In the genomic region with DNA sequence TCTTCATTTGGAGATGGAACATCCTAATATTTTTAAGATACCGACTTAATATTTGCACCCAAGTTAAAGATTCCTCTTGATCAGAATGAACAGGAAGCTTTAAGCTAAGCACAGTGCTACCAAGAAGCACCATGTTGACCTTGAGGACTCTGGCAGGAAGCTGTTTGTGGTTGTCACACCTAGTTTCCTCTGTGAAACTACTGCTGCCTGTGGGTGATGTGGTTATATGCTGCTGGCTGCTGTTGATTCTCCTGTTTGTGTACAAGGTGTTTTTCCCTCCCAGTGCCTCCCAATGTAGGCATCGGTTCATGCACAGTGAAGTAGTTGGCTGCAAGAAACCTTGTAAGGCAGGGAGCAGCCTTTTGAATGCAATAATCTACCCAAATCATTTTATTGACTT, we compare ENCODE assay signal across 8 cellular contexts. TPM values are rescaled to one million over a fixed set of nuclear protein-coding genes. Genes with fewer than 3 reads are reported as not detected.
DNase-seq lines count a peak whose midpoint lies in the region; ATAC-seq, FAIRE-seq and TF ChIP-seq lines count a peak whose summit lies in the region.

No MANE protein-coding gene starts in this region.

- H3K9me3 ChIP-seq in esophagus muscularis mucosa, result no peaks in the 10 kb centered on the region

- intact Hi-C loops in esophagus muscularis mucosa (cut with DNase I), result no loop called here

- no peaks in the 10 kb centered on the region for H3K27me3 ChIP-seq in esophagus muscularis mucosa

- H3K4me3 ChIP-seq in esophagus muscularis mucosa, result no peak overlapping the region

- TF ChIP-seq CTCF in esophagus muscularis mucosa (IDR thresholded peaks at IDR 0.05), result no peak

- H3K27ac ChIP-seq in esophagus muscularis mucosa (replicated peaks in 1 of 4), result no peak overlapping the region

- DNase-seq in activated CD4-positive, CD25-positive, alpha-beta regulatory T cell treated with anti-CD3 and anti-CD28 coated beads, Interleukin-2, amount 50 U/mL, for 16 hours (ENCODE audit: low read depth, low spot score), result peak; percentile 59
- DNase-seq in iris pigment epithelial cell (ENCODE audit: low read depth) (peak; percentile 30), esophagus muscularis mucosa (ENCODE audit: extremely low spot score) (no peak), frontal cortex (ENCODE audit: low spot score in 2 of 2) (no peak), glomerular visceral epithelial cell (ENCODE audit: extremely low spot score) (no peak), NCI-H345 treated with DMSO at 0.1 percent for 48 hours (lab: John Stamatoyannopoulos, UW; ENCODE audit: unreplicated experiment) (no peak)

- FAIRE-seq in frontal cortex (lab: Jason Lieb, UNC), result no peak

- ATAC-seq in GM19025 (IDR thresholded peaks at IDR 0.05; ENCODE audit: low read depth, unreplicated experiment) (peak; percentile 100), HG03045 (IDR thresholded peaks at IDR 0.05; ENCODE audit: unreplicated experiment) (peak; percentile 100)

- peaks cover 66 to 100% (median 87%) of the 10 kb centered on the region in 4 donors for H3K36me3 ChIP-seq in esophagus muscularis mucosa

- TF ChIP-seq POLR2A in esophagus muscularis mucosa (IDR thresholded peaks at IDR 0.05; ENCODE audit: low read depth), result no peak

- 88% methylated on average over 2 of the region's 2 CpGs for WGBS in esophagus muscularis mucosa

- no peaks in the 10 kb centered on the region for H3K4me1 ChIP-seq in esophagus muscularis mucosa

- no peak for TF ChIP-seq EP300 in esophagus muscularis mucosa (IDR thresholded peaks at IDR 0.05)

RNA-seq across cellular contexts. Expression of a gene that starts 23.4 kb away (rescaled TPM):
- total RNA-seq in esophagus muscularis mucosa (10 to 100 TPM; 72.8 to 90.3 (median 84.4) TPM), frontal cortex (88.5 TPM)

RNA-seq across cellular contexts. Expression of a gene that starts 45.3 kb away (rescaled TPM):
- total RNA-seq in esophagus muscularis mucosa (10 to 100 TPM; 44.9 to 59.7 (median 53.9) TPM), frontal cortex (43.2 TPM)

Comparison
In these comparisons a context has a peak if more than half of its experiments do, and no peak if none do; other contexts are left out.
1. DNase-seq: peak in activated CD4-positive, CD25-positive, alpha-beta regulatory T cell treated with anti-CD3 and anti-CD28 coated beads, Interleukin-2, amount 50 U/mL, for 16 hours (single experiment) and iris pigment epithelial cell (single experiment); none in esophagus muscularis mucosa (single experiment), frontal cortex (0 of 2), glomerular visceral epithelial cell (single experiment) and NCI-H345 treated with DMSO at 0.1 percent for 48 hours (single experiment).